Comparison of ENCODE assay signal across 22 cellular contexts in genomic region chr5:135328128-135328687, GRCh38.
"Had no signal": no experiment of that assay in that cellular context is flagged by ENCODE, and none has a peak within 500 bp of the region (broad histone marks: within the 10 kb centered on the region; RNA-seq: fewer than 3 reads in every experiment).

No MANE protein-coding gene starts in this region.

- DNase-seq: activated B cell treated with CpG ODN at 0.5 μM for 24 hours; activated CD4-positive, alpha-beta memory T cell treated with anti-CD3 and anti-CD28 coated beads for 36 hours; activated CD4-positive, alpha-beta T cell treated with anti-CD3 and anti-CD28 coated beads for 36 hours; activated naive CD4-positive, alpha-beta T cell treated with anti-CD3 and anti-CD28 coated beads, Interleukin-2, amount 50 U/mL, for 16 hours; adrenal gland; brain microvascular endothelial cell; central memory CD4-positive, alpha-beta T cell; effector memory CD4-positive, alpha-beta T cell; foreskin keratinocyte; left colon; stimulated activated CD4-positive, alpha-beta T cell treated with anti-CD3 and anti-CD28 coated beads, Interleukin-2, amount 100 ng/mL, for 48 hours; stimulated activated CD8-positive, alpha-beta memory T cell treated with anti-CD3 and anti-CD28 coated beads, Interleukin-4, amount 100 ng/mL, for 48 hours; stimulated activated naive B cell treated with anti-CD40 and anti-IgM and Interleukin-4, amounts not matched to agents 10 μg/mL and 1 μg/mL and 100 μg/mL, for 72 hours; T-cell; T-helper 9 cell; upper lobe of left lung had no signal

- H3K27ac Mint-ChIP-seq: activated B cell treated with CpG ODN at 0.5 μM for 24 hours; activated CD4-positive, alpha-beta memory T cell treated with anti-CD3 and anti-CD28 coated beads for 36 hours; activated CD4-positive, alpha-beta T cell treated with anti-CD3 and anti-CD28 coated beads for 36 hours; memory B cell; natural killer cell treated with Interleukin-12 subunit alpha and Interleukin-12 subunit beta and Interleukin-15 and Interleukin-18, amount 100 ng/mL, for 72 hours; progenitor cell of endocrine pancreas; stimulated activated naive B cell treated with anti-CD40 and anti-IgM and Interleukin-4, amounts not matched to agents 10 μg/mL and 1 μg/mL and 100 μg/mL, for 72 hours had no signal

- H3K27me3 ChIP-seq: adrenal gland, ascending aorta, brain microvascular endothelial cell, sigmoid colon, upper lobe of left lung had no signal

- H3K4me1 ChIP-seq: adrenal gland, ascending aorta, foreskin keratinocyte, upper lobe of left lung had no signal

- H3K27ac ChIP-seq: adrenal gland, ascending aorta, brain microvascular endothelial cell, foreskin keratinocyte, sigmoid colon, thoracic aorta, upper lobe of left lung had no signal

- ATAC-seq: activated CD4-positive, alpha-beta T cell treated with anti-CD3 and anti-CD28 coated beads for 36 hours; foreskin keratinocyte; left colon; natural killer cell treated with Interleukin-12 subunit alpha and Interleukin-12 subunit beta and Interleukin-15 and Interleukin-18, amount 100 ng/mL, for 72 hours; stimulated activated naive B cell treated with anti-CD40 and anti-IgM and Interleukin-4, amounts not matched to agents 10 μg/mL and 1 μg/mL and 100 μg/mL, for 72 hours; T-cell had no signal

- H3K27me3 Mint-ChIP-seq: activated B cell treated with CpG ODN at 0.5 μM for 24 hours; activated CD4-positive, alpha-beta memory T cell treated with anti-CD3 and anti-CD28 coated beads for 36 hours; activated CD4-positive, alpha-beta T cell treated with anti-CD3 and anti-CD28 coated beads for 36 hours; memory B cell; natural killer cell treated with Interleukin-12 subunit alpha and Interleukin-12 subunit beta and Interleukin-15 and Interleukin-18, amount 100 ng/mL, for 72 hours; progenitor cell of endocrine pancreas; stimulated activated naive B cell treated with anti-CD40 and anti-IgM and Interleukin-4, amounts not matched to agents 10 μg/mL and 1 μg/mL and 100 μg/mL, for 72 hours; T-cell had no signal

- H3K4me3 ChIP-seq: adrenal gland, ascending aorta, sigmoid colon, thoracic aorta, upper lobe of left lung had no signal

- H3K4me3 Mint-ChIP-seq: activated B cell treated with CpG ODN at 0.5 μM for 24 hours; activated CD4-positive, alpha-beta memory T cell treated with anti-CD3 and anti-CD28 coated beads for 36 hours; activated CD4-positive, alpha-beta T cell treated with anti-CD3 and anti-CD28 coated beads for 36 hours; memory B cell; natural killer cell treated with Interleukin-12 subunit alpha and Interleukin-12 subunit beta and Interleukin-15 and Interleukin-18, amount 100 ng/mL, for 72 hours; stimulated activated naive B cell treated with anti-CD40 and anti-IgM and Interleukin-4, amounts not matched to agents 10 μg/mL and 1 μg/mL and 100 μg/mL, for 72 hours; T-cell had no signal

- H3K36me3 Mint-ChIP-seq: natural killer cell treated with Interleukin-12 subunit alpha and Interleukin-12 subunit beta and Interleukin-15 and Interleukin-18, amount 100 ng/mL, for 72 hours had no signal

- H3K36me3 ChIP-seq: adrenal gland, brain microvascular endothelial cell, thoracic aorta had no signal

- H3K9me3 Mint-ChIP-seq: activated B cell treated with CpG ODN at 0.5 μM for 24 hours; activated CD4-positive, alpha-beta memory T cell treated with anti-CD3 and anti-CD28 coated beads for 36 hours; memory B cell; natural killer cell treated with Interleukin-12 subunit alpha and Interleukin-12 subunit beta and Interleukin-15 and Interleukin-18, amount 100 ng/mL, for 72 hours; stimulated activated naive B cell treated with anti-CD40 and anti-IgM and Interleukin-4, amounts not matched to agents 10 μg/mL and 1 μg/mL and 100 μg/mL, for 72 hours; T-cell had no signal

- H3K4me1 Mint-ChIP-seq: activated B cell treated with CpG ODN at 0.5 μM for 24 hours; memory B cell; stimulated activated naive B cell treated with anti-CD40 and anti-IgM and Interleukin-4, amounts not matched to agents 10 μg/mL and 1 μg/mL and 100 μg/mL, for 72 hours had no signal
